In the genomic region with DNA sequence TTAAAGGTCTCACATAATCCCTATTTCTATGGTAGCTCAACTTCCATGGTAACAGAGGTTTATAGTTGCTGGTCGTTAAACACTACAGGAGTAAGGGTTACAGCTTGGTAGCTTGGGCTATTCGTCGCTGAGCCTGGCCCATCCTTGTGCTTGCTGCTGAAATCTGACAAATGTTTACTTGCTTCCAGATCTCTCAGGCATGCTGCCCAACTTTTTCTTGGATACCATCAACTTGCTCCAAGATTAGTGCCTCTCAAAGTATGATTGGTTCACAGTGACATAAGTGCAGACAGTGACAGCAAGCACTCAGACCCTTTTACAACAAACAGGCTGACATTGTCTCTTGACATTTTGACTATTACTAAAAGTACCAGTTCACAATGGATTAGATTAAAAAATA, we compare ENCODE assay signal across 33 cellular contexts.
DNase-seq lines count a peak whose midpoint lies in the region; ATAC-seq and TF ChIP-seq lines count a peak whose summit lies in the region.
"Had no signal": no experiment of that assay in that cellular context is flagged by ENCODE, and none has a peak within 500 bp of the region (broad histone marks: within the 10 kb centered on the region; RNA-seq: fewer than 3 reads in every experiment).

No MANE protein-coding gene starts in this region.

- H3K4me1 ChIP-seq in esophagus muscularis mucosa = peaks cover 0 to 33% (median 15%) of the 10 kb centered on the region in 4 donors
- peaks cover 12% of the 10 kb centered on the region for H3K4me1 ChIP-seq in psoas muscle
- peaks cover 25% of the 10 kb centered on the region for H3K4me1 ChIP-seq in testis
- H3K4me1 ChIP-seq in left ventricle myocardium inferior = peaks cover 6% of the 10 kb centered on the region
- H3K4me1 ChIP-seq: A549; BE2C; BLaER1; BLaER1 treated with 17β-estradiol and CSF1 and Interleukin-3, amounts not matched to agents 10 nM and 100 nM; Caco-2 had no signal

- ATAC-seq in psoas muscle (peak in 1 of 4 donors; percentile 70), HG03159 (IDR thresholded peaks at IDR 0.05; ENCODE audit: unreplicated experiment) (no peak), HG03175 (IDR thresholded peaks at IDR 0.05; ENCODE audit: unreplicated experiment) (no peak)
- ATAC-seq: A549; CD8-positive, alpha-beta T cell had no signal

- TF ChIP-seq POLR2A in esophagus muscularis mucosa (IDR thresholded peaks at IDR 0.05; ENCODE audit: low read depth) (no peak), testis (IDR thresholded peaks at IDR 0.05) (no peak)

- 57% methylated on average over 3 of the region's 3 CpGs for WGBS in esophagus muscularis mucosa
- WGBS in psoas muscle, 3 donors = 20 to 53% (median 34%) methylated on average over 3 of the region's 3 CpGs
- WGBS in testis, 2 donors = 58 to 88% methylated on average over 3 of the region's 3 CpGs

- H3K36me3 ChIP-seq in esophagus muscularis mucosa = no peaks in the 10 kb centered on the region
- no peaks in the 10 kb centered on the region for H3K36me3 ChIP-seq in psoas muscle (ENCODE audit: insufficient read depth in 1 of 2, low read depth in 1 of 2)
- H3K36me3 ChIP-seq in testis (ENCODE audit: low read depth, missing control alignments) = no peaks in the 10 kb centered on the region
- H3K36me3 ChIP-seq in left ventricle myocardium inferior = no peaks in the 10 kb centered on the region
- H3K36me3 ChIP-seq: BE2C; BLaER1; BLaER1 treated with 17β-estradiol and CSF1 and Interleukin-3, amounts not matched to agents 10 nM and 100 nM had no signal

- TF ChIP-seq CTCF in esophagus muscularis mucosa (IDR thresholded peaks at IDR 0.05) (no peak), psoas muscle (IDR thresholded peaks at IDR 0.05) (no peak), testis (IDR thresholded peaks at IDR 0.05) (no peak), left ventricle myocardium inferior (IDR thresholded peaks at IDR 0.05; ENCODE audit: borderline replicate concordance) (no peak)

- DNase-seq in esophagus muscularis mucosa (ENCODE audit: extremely low spot score) (peak; percentile 17), fibroblast of peridontal ligament (ENCODE audit: extremely low read depth) (peak; percentile 41), psoas muscle (no peak), testis (no peak), left ventricle myocardium inferior (no peak), mesenteric fat pad (ENCODE audit: low spot score) (no peak)
- DNase-seq: 8988T; ACHN; AML-193; BE2C; C1 segment of cervical spinal cord; Caco-2; Calu3; CD4-positive, alpha-beta memory T cell; CD4-positive, alpha-beta T cell; CD4-positive, CD25-positive, alpha-beta regulatory T cell; CD8-positive, alpha-beta memory T cell; CD8-positive, alpha-beta T cell; COR-L47; DMS 273 treated with DMSO at 0.1 percent for 48 hours; DMS153; DMS53; DMS79; DMS79 treated with DMSO at 0.1 percent for 48 hours; DND-41; EL had no signal

- TF ChIP-seq EP300 in esophagus muscularis mucosa (IDR thresholded peaks at IDR 0.05) = no peak

- H3K9me3 ChIP-seq in esophagus muscularis mucosa (no peaks in the 10 kb centered on the region), psoas muscle (no peaks in the 10 kb centered on the region), testis (no peaks in the 10 kb centered on the region), left ventricle myocardium inferior (replicated peaks) (no peaks in the 10 kb centered on the region)
- H3K9me3 ChIP-seq: A549, BE2C, Caco-2 had no signal

- H3K27me3 ChIP-seq in esophagus muscularis mucosa = no peaks in the 10 kb centered on the region
- no peaks in the 10 kb centered on the region for H3K27me3 ChIP-seq in psoas muscle (ENCODE audit: insufficient read depth in 3 of 3, low read length in 2 of 3)
- H3K27me3 ChIP-seq in testis = no peaks in the 10 kb centered on the region
- no peaks in the 10 kb centered on the region for H3K27me3 ChIP-seq in left ventricle myocardium inferior (ENCODE audit: low read depth)
- H3K27me3 ChIP-seq: BE2C; BLaER1; BLaER1 treated with 17β-estradiol and CSF1 and Interleukin-3, amounts not matched to agents 10 nM and 100 nM had no signal

- H3K4me3 ChIP-seq in esophagus muscularis mucosa (no peak overlapping the region), psoas muscle (no peak overlapping the region), testis (no peak overlapping the region), left ventricle myocardium inferior (no peak overlapping the region)
- H3K4me3 ChIP-seq: A549; BLaER1; BLaER1 treated with 17β-estradiol and CSF1 and Interleukin-3, amounts not matched to agents 10 nM and 100 nM had no signal

- intact Hi-C loops in esophagus muscularis mucosa (cut with DNase I) (no loop called here), psoas muscle (cut with DNase I) (no loop called here), testis (cut with DNase I; ENCODE audit: low total_unique reads) (no loop called here), left ventricle myocardium inferior (cut with micrococcal nuclease) (no loop called here)

- no peak overlapping the region for H3K27ac ChIP-seq in esophagus muscularis mucosa (replicated peaks in 1 of 4)
- peak overlapping the region; percentile 42 for H3K27ac ChIP-seq in psoas muscle
- H3K27ac ChIP-seq in testis = peak overlapping the region; percentile 51 to 55
- no peak overlapping the region for H3K27ac ChIP-seq in left ventricle myocardium inferior (replicated peaks)
- H3K27ac ChIP-seq: 22Rv1; A549; BLaER1; BLaER1 treated with 17β-estradiol and CSF1 and Interleukin-3, amounts not matched to agents 10 nM and 100 nM; C4-2B had no signal

Comparison
In these comparisons a context has a peak if more than half of its experiments do, and no peak if none do; other contexts are left out.
1. DNase-seq: peak in esophagus muscularis mucosa (single experiment) and fibroblast of peridontal ligament (single experiment); none in psoas muscle (0 of 2), testis (single experiment), left ventricle myocardium inferior (single experiment) and mesenteric fat pad (single experiment).
2. H3K27ac ChIP-seq: peak in psoas muscle (single experiment) and testis (2 of 2); none in esophagus muscularis mucosa (0 of 4) and left ventricle myocardium inferior (single experiment).